ENCODE assay signal across 9 cellular contexts in the genomic region with DNA sequence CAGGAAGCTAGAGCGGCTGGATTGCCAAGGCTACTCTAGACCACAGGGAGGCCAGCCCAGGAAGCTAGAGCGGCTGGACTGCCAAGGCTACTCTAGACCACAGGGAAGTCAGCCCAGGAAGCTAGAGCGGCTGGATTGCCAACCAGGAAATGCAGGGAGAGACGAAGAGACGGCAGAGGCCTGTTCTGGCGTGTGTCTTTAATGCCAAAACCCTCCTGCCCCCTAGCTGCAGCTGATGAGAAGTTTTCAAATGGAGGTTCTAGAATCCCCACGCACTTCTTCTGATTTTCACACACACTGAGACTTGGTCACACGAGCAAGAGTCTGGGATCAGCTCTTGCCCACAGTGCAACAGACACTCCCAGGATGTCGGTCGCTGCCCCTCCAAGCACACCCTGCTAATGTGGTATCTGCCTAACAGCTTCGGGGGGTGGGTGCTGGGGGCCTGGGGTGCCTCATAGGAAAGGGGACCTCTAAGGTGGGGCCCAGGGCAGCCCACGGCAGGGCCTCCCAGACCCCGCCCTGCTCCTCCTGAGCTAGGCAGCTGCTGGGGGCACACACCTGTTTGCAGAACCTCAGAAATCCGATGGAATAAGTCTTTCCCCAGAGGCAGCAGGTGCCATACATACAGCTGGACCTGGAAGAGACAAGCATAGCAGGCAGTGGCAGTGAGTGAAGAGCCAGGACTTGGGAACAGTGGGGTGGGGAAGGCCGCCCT. TPM values are rescaled to one million over a fixed set of nuclear protein-coding genes. Genes with fewer than 3 reads are reported as not detected.
A peak's percentile ranks its signal among the peaks of the same experiment; 100 is the strongest.
DNase-seq lines count a peak whose midpoint lies in the region; ATAC-seq lines count a peak whose summit lies in the region.
"Had no signal": no experiment of that assay in that cellular context is flagged by ENCODE, and none has a peak within 500 bp of the region (broad histone marks: within the 10 kb centered on the region; RNA-seq: fewer than 3 reads in every experiment).

No MANE protein-coding gene starts in this region.

- ATAC-seq in Right ventricle myocardium superior (ENCODE audit: poor library complexity) (peak; percentile 51), GM21717 (IDR thresholded peaks at IDR 0.05; ENCODE audit: unreplicated experiment) (no peak)

- H3K4me3 ChIP-seq in skin epidermis, result no peak overlapping the region
- H3K4me3 ChIP-seq: SJCRH30 had no signal

- peak overlapping the region in 17 of 21 experiments; percentile 8 to 82 (median 59) for H3K27ac ChIP-seq in skin epidermis
- H3K27ac ChIP-seq: SJCRH30 had no signal

- H3K27me3 Mint-ChIP-seq in activated naive CD4-positive, alpha-beta T cell treated with anti-CD3 and anti-CD28 coated beads for 36 hours (ENCODE audit: low read depth), result no peaks in the 10 kb centered on the region
- no peaks in the 10 kb centered on the region for H3K27me3 Mint-ChIP-seq in activated T-helper 2 cell treated with anti-CD3 and anti-CD28 coated beads, Interferon-gamma antibody, Interleukin-2, Interleukin-4, amounts not matched to agents 10 μg/mL and 5 μg/mL and 100 μg/mL, durations not matched to agents 14 hours and 24 hours and 36 hours (ENCODE audit: low read depth)

- no peaks in the 10 kb centered on the region for H3K4me1 Mint-ChIP-seq in activated naive CD4-positive, alpha-beta T cell treated with anti-CD3 and anti-CD28 coated beads for 36 hours (ENCODE audit: low read depth)
- no peaks in the 10 kb centered on the region for H3K4me1 Mint-ChIP-seq in activated T-helper 2 cell treated with anti-CD3 and anti-CD28 coated beads, Interferon-gamma antibody, Interleukin-2, Interleukin-4, amounts not matched to agents 10 μg/mL and 5 μg/mL and 100 μg/mL, durations not matched to agents 14 hours and 24 hours and 36 hours (ENCODE audit: low read depth)

- H3K27ac Mint-ChIP-seq in activated naive CD4-positive, alpha-beta T cell treated with anti-CD3 and anti-CD28 coated beads for 36 hours, result no peak overlapping the region
- no peak overlapping the region for H3K27ac Mint-ChIP-seq in activated T-helper 2 cell treated with anti-CD3 and anti-CD28 coated beads, Interferon-gamma antibody, Interleukin-2, Interleukin-4, amounts not matched to agents 10 μg/mL and 5 μg/mL and 100 μg/mL, durations not matched to agents 14 hours and 24 hours and 36 hours

- DNase-seq in GF-D8 (lab: John Stamatoyannopoulos, UW) (peak; percentile 73), NAMALWA (ENCODE audit: low spot score) (peak; percentile 44), Right ventricle myocardium superior (peak; percentile 78), NCI-H345 (lab: John Stamatoyannopoulos, UW) (no peak)
- peak; percentile 71 for DNase-seq in activated naive CD4-positive, alpha-beta T cell treated with anti-CD3 and anti-CD28 coated beads for 36 hours
- no peak for DNase-seq in activated T-helper 2 cell treated with anti-CD3 and anti-CD28 coated beads, Interferon-gamma antibody, Interleukin-2, Interleukin-4, amounts not matched to agents 10 μg/mL and 5 μg/mL and 100 μg/mL, durations not matched to agents 14 hours and 24 hours and 36 hours (ENCODE audit: low spot score)

- intact Hi-C loops in activated naive CD4-positive, alpha-beta T cell treated with anti-CD3 and anti-CD28 coated beads for 36 hours (cut with micrococcal nuclease), result loop anchor here (1.0 kb wide), 3 partner anchors 116 to 178 kb away; no protein-coding TSS in a partner anchor
- intact Hi-C loops in Right ventricle myocardium superior (cut with DNase I), result no loop called here
- intact Hi-C loops in activated T-helper 2 cell treated with anti-CD3 and anti-CD28 coated beads, Interferon-gamma antibody, Interleukin-2, Interleukin-4, amounts not matched to agents 10 μg/mL and 5 μg/mL and 100 μg/mL, durations not matched to agents 14 hours and 24 hours and 36 hours (cut with micrococcal nuclease), result no loop called here

- H3K4me3 Mint-ChIP-seq in activated naive CD4-positive, alpha-beta T cell treated with anti-CD3 and anti-CD28 coated beads for 36 hours, result no peak overlapping the region
- H3K4me3 Mint-ChIP-seq in activated T-helper 2 cell treated with anti-CD3 and anti-CD28 coated beads, Interferon-gamma antibody, Interleukin-2, Interleukin-4, amounts not matched to agents 10 μg/mL and 5 μg/mL and 100 μg/mL, durations not matched to agents 14 hours and 24 hours and 36 hours (ENCODE audit: low read depth), result no peak overlapping the region

- no peaks in the 10 kb centered on the region for H3K9me3 Mint-ChIP-seq in activated naive CD4-positive, alpha-beta T cell treated with anti-CD3 and anti-CD28 coated beads for 36 hours
- H3K9me3 Mint-ChIP-seq in activated T-helper 2 cell treated with anti-CD3 and anti-CD28 coated beads, Interferon-gamma antibody, Interleukin-2, Interleukin-4, amounts not matched to agents 10 μg/mL and 5 μg/mL and 100 μg/mL, durations not matched to agents 14 hours and 24 hours and 36 hours, result no peaks in the 10 kb centered on the region

- CTCF ChIA-PET in activated naive CD4-positive, alpha-beta T cell treated with anti-CD3 and anti-CD28 coated beads for 36 hours (lab: Charles Lee), result interaction anchor here (0.7 to 4.3 kb wide), 6 partner anchors 16 to 178 kb away, joined by 3 to 20 read pairs (median 4); no protein-coding TSS in a partner anchor

- H3K36me3 Mint-ChIP-seq in activated naive CD4-positive, alpha-beta T cell treated with anti-CD3 and anti-CD28 coated beads for 36 hours (ENCODE audit: low read depth), result peaks cover 6% of the 10 kb centered on the region
- H3K36me3 Mint-ChIP-seq in activated T-helper 2 cell treated with anti-CD3 and anti-CD28 coated beads, Interferon-gamma antibody, Interleukin-2, Interleukin-4, amounts not matched to agents 10 μg/mL and 5 μg/mL and 100 μg/mL, durations not matched to agents 14 hours and 24 hours and 36 hours (ENCODE audit: low read depth), result peaks cover 11% of the 10 kb centered on the region

RNA-seq across cellular contexts. Expression of a gene that starts 28.5 kb away (rescaled TPM):
- 1 to 10 TPM; 2.7 to 2.8 TPM for total RNA-seq in activated naive CD4-positive, alpha-beta T cell treated with anti-CD3 and anti-CD28 coated beads for 36 hours
- total RNA-seq in Right ventricle myocardium superior, result 4.2 TPM
- 13.5 and 15.3 TPM in 2 replicates for total RNA-seq in activated T-helper 2 cell treated with anti-CD3 and anti-CD28 coated beads, Interferon-gamma antibody, Interleukin-2, Interleukin-4, amounts not matched to agents 10 μg/mL and 5 μg/mL and 100 μg/mL, durations not matched to agents 14 hours and 24 hours and 36 hours

RNA-seq across cellular contexts. Expression of a gene that starts 42.5 kb away (rescaled TPM):
- 10 to 100 TPM; 15.0 to 15.3 TPM for total RNA-seq in activated naive CD4-positive, alpha-beta T cell treated with anti-CD3 and anti-CD28 coated beads for 36 hours
- total RNA-seq in Right ventricle myocardium superior, result 42.2 TPM
- 34.8 and 35.8 TPM in 2 replicates for total RNA-seq in activated T-helper 2 cell treated with anti-CD3 and anti-CD28 coated beads, Interferon-gamma antibody, Interleukin-2, Interleukin-4, amounts not matched to agents 10 μg/mL and 5 μg/mL and 100 μg/mL, durations not matched to agents 14 hours and 24 hours and 36 hours

RNA-seq across cellular contexts. Expression of a gene that starts 48.6 kb away (rescaled TPM):
- 10 to 100 TPM; 80.2 to 85.3 TPM for total RNA-seq in activated naive CD4-positive, alpha-beta T cell treated with anti-CD3 and anti-CD28 coated beads for 36 hours
- 12.0 TPM for total RNA-seq in Right ventricle myocardium superior
- total RNA-seq in activated T-helper 2 cell treated with anti-CD3 and anti-CD28 coated beads, Interferon-gamma antibody, Interleukin-2, Interleukin-4, amounts not matched to agents 10 μg/mL and 5 μg/mL and 100 μg/mL, durations not matched to agents 14 hours and 24 hours and 36 hours, result 32.8 and 36.0 TPM in 2 replicates

Comparison
In these comparisons a context has a peak if more than half of its experiments do, and no peak if none do; other contexts are left out.
1. DNase-seq: peak in GF-D8 (single experiment), NAMALWA (single experiment), activated naive CD4-positive, alpha-beta T cell treated with anti-CD3 and anti-CD28 coated beads for 36 hours (single experiment) and Right ventricle myocardium superior (single experiment); none in NCI-H345 (single experiment) and activated T-helper 2 cell treated with anti-CD3 and anti-CD28 coated beads, Interferon-gamma antibody, Interleukin-2, Interleukin-4, amounts not matched to agents 10 μg/mL and 5 μg/mL and 100 μg/mL, durations not matched to agents 14 hours and 24 hours and 36 hours (single experiment).